Comparison of ENCODE assay signal across 16 cellular contexts in genomic region chr17:65848751-65849150, GRCh38.
DNase-seq lines count a peak whose midpoint lies in the region; TF ChIP-seq lines count a peak whose summit lies in the region.
"Had no signal": no experiment of that assay in that cellular context is flagged by ENCODE, and none has a peak within 500 bp of the region (broad histone marks: within the 10 kb centered on the region; RNA-seq: fewer than 3 reads in every experiment).

No MANE protein-coding gene starts in this region.

- TF ChIP-seq CTCF in HEK293 (tag by site-specific recombination; IDR thresholded peaks at IDR 0.05) = no peak
- TF ChIP-seq CTCF in osteocyte (IDR thresholded peaks at IDR 0.05) = no peak

- in situ Hi-C loops in HAP-1 (cut with MboI; ENCODE audit: low sequenced_read_pairs) = no loop called here

- H3K27ac ChIP-seq in HEK293 (ENCODE audit: extremely low read depth, low read depth, low read length) = no peak overlapping the region
- H3K27ac ChIP-seq: A549 had no signal

- no peaks in the 10 kb centered on the region; a peak in 1 of 3 replicates for H3K36me3 ChIP-seq in HEK293 (ENCODE audit: control insufficient read depth in 2 of 2, insufficient read depth in 1 of 2, low read length in 2 of 2)
- H3K36me3 ChIP-seq in HAP-1 (replicated peaks) = no peaks in the 10 kb centered on the region

- POLR2A ChIA-PET in HEK293 (lab: Yijun Ruan, JAX) = no interaction called here

- H3K36me3 Mint-ChIP-seq in osteocyte (ENCODE audit: unreplicated experiment) = peaks cover 13% of the 10 kb centered on the region
- H3K36me3 Mint-ChIP-seq: IgD-negative memory B cell had no signal

- peaks cover 9% of the 10 kb centered on the region for H3K9me3 Mint-ChIP-seq in osteocyte (ENCODE audit: unreplicated experiment)
- H3K9me3 Mint-ChIP-seq: CD4-positive, alpha-beta T cell had no signal

- H3K4me3 Mint-ChIP-seq in osteocyte (ENCODE audit: unreplicated experiment) = no peak overlapping the region
- H3K4me3 Mint-ChIP-seq: B cell; CD4-positive, alpha-beta T cell; IgD-negative memory B cell had no signal

- no peaks in the 10 kb centered on the region for H3K4me1 ChIP-seq in HEK293 (ENCODE audit: control insufficient read depth, insufficient read depth, low read length)
- H3K4me1 ChIP-seq in HAP-1 = no peaks in the 10 kb centered on the region
- H3K4me1 ChIP-seq: A549 had no signal

- no peaks in the 10 kb centered on the region for H3K27me3 ChIP-seq in HAP-1 (ENCODE audit: low read depth)

- CTCF ChIA-PET in HEK293 (lab: Yijun Ruan, JAX) = interaction anchor here (0.6 to 0.7 kb wide), 2 partner anchors 14 to 60 kb away, joined by 3 to 4 read pairs; no protein-coding TSS in a partner anchor

- H3K27ac Mint-ChIP-seq in osteocyte (ENCODE audit: unreplicated experiment) = peak overlapping the region; percentile 27
- H3K27ac Mint-ChIP-seq: B cell; CD4-positive, alpha-beta T cell; IgD-negative memory B cell had no signal

- peak; percentile 55 for DNase-seq in AG20443 (ENCODE audit: low spot score)
- DNase-seq in kidney tubule cell (ENCODE audit: low spot score) = peak; percentile 14
- DNase-seq in osteocyte (ENCODE audit: extremely low spot score, unreplicated experiment) = no peak
- DNase-seq in NCI-H187 treated with DMSO at 0.1 percent for 48 hours (lab: John Stamatoyannopoulos, UW) = no peak
- DNase-seq in HAP-1 (ENCODE audit: low spot score in 2 of 2) = no peak
- no peak for DNase-seq in SW480 (ENCODE audit: low spot score)
- DNase-seq: C1 segment of cervical spinal cord; Calu3; CD4-positive, alpha-beta T cell; DMS 273 treated with DMSO at 0.1 percent for 48 hours; KG1 had no signal

- H3K4me3 ChIP-seq in HEK293 (ENCODE audit: low read depth, low read length) (no peak overlapping the region), HAP-1 (no peak overlapping the region)
- H3K4me3 ChIP-seq: A549, GM12878 had no signal

- no peaks in the 10 kb centered on the region for H3K27me3 Mint-ChIP-seq in osteocyte (ENCODE audit: unreplicated experiment)
- H3K27me3 Mint-ChIP-seq: B cell; CD4-positive, alpha-beta T cell; IgD-negative memory B cell had no signal

- H3K9me3 ChIP-seq in HEK293 (ENCODE audit: control insufficient read depth, insufficient read depth, low read depth, low read length) (no peaks in the 10 kb centered on the region), HAP-1 (no peaks in the 10 kb centered on the region)
- H3K9me3 ChIP-seq: A549 had no signal

- H3K4me1 Mint-ChIP-seq in osteocyte (ENCODE audit: unreplicated experiment) = peaks cover 18% of the 10 kb centered on the region
- H3K4me1 Mint-ChIP-seq: B cell, IgD-negative memory B cell had no signal

TF ChIP-seq in HEK293, 187 proteins besides CTCF, POLR2A, EP300 and RAD21:
- no peak for TF ChIP-seq ZNF2 (tag by site-specific recombination; IDR thresholded peaks at IDR 0.05)
- TF ChIP-seq ZNF10 (tag by site-specific recombination; IDR thresholded peaks at IDR 0.05) = no peak
- TF ChIP-seq ZIC2 (tag by site-specific recombination; IDR thresholded peaks at IDR 0.05) = 0 out of 2 replicates have a peak, but pooled peaks have one; percentile 26

Comparison
In these comparisons a context has a peak if more than half of its experiments do, and no peak if none do; other contexts are left out.
1. DNase-seq: peak in AG20443 (single experiment) and kidney tubule cell (single experiment); none in osteocyte (single experiment), NCI-H187 treated with DMSO at 0.1 percent for 48 hours (single experiment), HAP-1 (0 of 2) and SW480 (single experiment).